13 cellular contexts compared by ENCODE assay signal in genomic region chr1:99326215-99326949, GRCh38.
DNase-seq lines count a peak whose midpoint lies in the region; ATAC-seq and TF ChIP-seq lines count a peak whose summit lies in the region.
"Had no signal": no experiment of that assay in that cellular context is flagged by ENCODE, and none has a peak within 500 bp of the region (broad histone marks: within the 10 kb centered on the region; RNA-seq: fewer than 3 reads in every experiment).

No MANE protein-coding gene starts in this region.

- H2AFZ ChIP-seq in hepatocyte: no peak overlapping the region

- no peak overlapping the region for H3K27ac Mint-ChIP-seq in naive thymus-derived CD8-positive, alpha-beta T cell
- H3K27ac Mint-ChIP-seq: CD4-positive, CD25-positive, alpha-beta regulatory T cell; naive B cell had no signal

- H3K4me3 ChIP-seq in A673 (ENCODE audit: low read depth, low read length, poor library complexity, severe bottlenecking) (no peak overlapping the region), hepatocyte (no peak overlapping the region)

- CTCF ChIA-PET in A673 (lab: Charles Lee): no interaction called here

- no peaks in the 10 kb centered on the region for H3K9me2 ChIP-seq in hepatocyte (replicated peaks; ENCODE audit: insufficient read depth)

- H4K20me1 ChIP-seq in hepatocyte (ENCODE audit: insufficient read depth, poor library complexity, severe bottlenecking): no peaks in the 10 kb centered on the region

- no peaks in the 10 kb centered on the region for H3K4me1 Mint-ChIP-seq in naive thymus-derived CD8-positive, alpha-beta T cell
- H3K4me1 Mint-ChIP-seq: CD4-positive, CD25-positive, alpha-beta regulatory T cell; central memory CD8-positive, alpha-beta T cell; naive B cell had no signal

- H3K27ac ChIP-seq in A673 (ENCODE audit: low read depth, low read length, poor library complexity, severe bottlenecking) (no peak overlapping the region), VCaP (peak overlapping the region; percentile 95), hepatocyte (no peak overlapping the region)

- H3K9me3 ChIP-seq in A673 (ENCODE audit: low read depth, low read length, poor library complexity, severe bottlenecking) (no peaks in the 10 kb centered on the region), hepatocyte (ENCODE audit: low read depth) (no peaks in the 10 kb centered on the region)

- peak; percentile 41; the same call in 1 of the 2 replicates for TF ChIP-seq CTCF in A673 (conservative IDR thresholded peaks at IDR 0.05; ENCODE audit: low read depth, low read length)
- TF ChIP-seq CTCF in VCaP (conservative IDR thresholded peaks at IDR 0.05): peak; percentile 55
- TF ChIP-seq CTCF in hepatocyte (IDR thresholded peaks at IDR 0.05; ENCODE audit: poor library complexity): peak; percentile 18

- H3K36me3 ChIP-seq in A673 (ENCODE audit: insufficient read depth, low read length, poor library complexity, severe bottlenecking) (no peaks in the 10 kb centered on the region), hepatocyte (replicated peaks; ENCODE audit: insufficient read depth, low read depth) (no peaks in the 10 kb centered on the region)

- no peak overlapping the region for H3K4me3 Mint-ChIP-seq in naive thymus-derived CD8-positive, alpha-beta T cell
- H3K4me3 Mint-ChIP-seq: CD4-positive, CD25-positive, alpha-beta regulatory T cell; central memory CD8-positive, alpha-beta T cell; naive B cell had no signal

- no peak overlapping the region for H3K4me2 ChIP-seq in hepatocyte

- intact Hi-C loops in A673 (cut with micrococcal nuclease; ENCODE audit: unreplicated experiment): no loop called here

- 78% methylated on average over 3 of the region's 3 CpGs for WGBS in hepatocyte (ENCODE audit: low lambda C conversion rate, missing lambda C conversion rate)

- ATAC-seq in GM19351 (IDR thresholded peaks at IDR 0.05; ENCODE audit: unreplicated experiment) (peak; percentile 67), GM19463 (IDR thresholded peaks at IDR 0.05; ENCODE audit: unreplicated experiment) (no peak), HG03097 (IDR thresholded peaks at IDR 0.05; ENCODE audit: low FRiP score, unreplicated experiment) (no peak)
- no peak for ATAC-seq in naive thymus-derived CD8-positive, alpha-beta T cell

- no peaks in the 10 kb centered on the region for H3K4me1 ChIP-seq in A673 (ENCODE audit: insufficient read depth, low read length, poor library complexity, severe bottlenecking)
- no peaks in the 10 kb centered on the region for H3K4me1 ChIP-seq in hepatocyte (ENCODE audit: insufficient read depth)

- no peaks in the 10 kb centered on the region for H3K36me3 Mint-ChIP-seq in naive thymus-derived CD8-positive, alpha-beta T cell
- H3K36me3 Mint-ChIP-seq: CD4-positive, CD25-positive, alpha-beta regulatory T cell; naive B cell had no signal

- no peaks in the 10 kb centered on the region for H3K79me2 ChIP-seq in hepatocyte

- peaks cover 0 to 2% (median 0%) of the 10 kb centered on the region in 9 donors for H3K9me3 Mint-ChIP-seq in naive thymus-derived CD8-positive, alpha-beta T cell
- H3K9me3 Mint-ChIP-seq: central memory CD8-positive, alpha-beta T cell had no signal

- POLR2A ChIA-PET in A673 (lab: Charles Lee; ENCODE audit: low non-redundant PET): no interaction called here
- POLR2A ChIA-PET in naive thymus-derived CD8-positive, alpha-beta T cell (lab: Charles Lee): no interaction called here

- H3K27me3 Mint-ChIP-seq in naive thymus-derived CD8-positive, alpha-beta T cell: peaks cover 0 to 11% (median 4%) of the 10 kb centered on the region in 5 donors
- H3K27me3 Mint-ChIP-seq: CD4-positive, CD25-positive, alpha-beta regulatory T cell; central memory CD8-positive, alpha-beta T cell had no signal

- H3K27me3 ChIP-seq in A673 (replicated peaks; ENCODE audit: insufficient read depth, low read depth, low read length, poor library complexity): no peaks in the 10 kb centered on the region
- H3K27me3 ChIP-seq in hepatocyte: no peaks in the 10 kb centered on the region

- BruUV-seq in A673 (replicated peaks; lab: Mats Ljungman, UMichigan): no TSS peak

- DNase-seq in A673 (ENCODE audit: low spot score): no peak
- DNase-seq in hepatocyte (ENCODE audit: low spot score): no peak
- DNase-seq in NCI-H748 (lab: John Stamatoyannopoulos, UW; ENCODE audit: unreplicated experiment): no peak
- DNase-seq in naive thymus-derived CD8-positive, alpha-beta T cell: no peak
- DNase-seq: CD4-positive, CD25-positive, alpha-beta regulatory T cell; Kasumi-1; naive B cell; T1000 had no signal
